18 cellular contexts compared by ENCODE assay signal in the genomic region with DNA sequence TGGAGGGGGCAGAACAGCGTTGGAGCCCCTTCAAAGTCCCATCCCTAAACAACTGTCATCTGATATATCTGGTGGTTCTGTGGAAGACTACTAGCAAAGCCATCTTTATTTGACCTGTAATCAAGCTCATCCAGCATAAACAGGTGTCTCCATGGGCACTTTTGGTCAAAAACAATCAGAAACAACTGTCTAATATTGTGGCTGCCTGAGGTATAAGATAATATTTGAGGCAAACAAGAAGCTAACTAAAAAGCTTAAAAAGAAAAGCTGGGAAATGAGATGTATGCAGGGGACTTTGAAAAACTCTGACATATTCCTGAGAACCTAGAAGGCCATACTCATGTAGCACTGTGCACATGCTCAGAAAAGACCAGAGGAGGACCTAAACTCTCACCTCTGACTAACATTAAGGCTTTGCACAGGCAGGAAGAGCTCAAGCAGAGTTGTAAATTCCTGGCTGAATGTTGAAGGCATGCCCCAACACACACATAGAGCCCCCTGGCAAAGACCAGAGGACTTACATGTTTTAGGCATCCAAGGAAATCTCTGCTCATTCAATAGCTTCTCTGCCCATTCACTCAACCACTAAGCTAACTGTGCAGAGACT. TPM values are rescaled to one million over a fixed set of nuclear protein-coding genes. Genes with fewer than 3 reads are reported as not detected.
DNase-seq lines count a peak whose midpoint lies in the region; ATAC-seq, FAIRE-seq and TF ChIP-seq lines count a peak whose summit lies in the region.
"Had no signal": no experiment of that assay in that cellular context is flagged by ENCODE, and none has a peak within 500 bp of the region (broad histone marks: within the 10 kb centered on the region; RNA-seq: fewer than 3 reads in every experiment).

No MANE protein-coding gene starts in this region.

- ATAC-seq in HG02870 (IDR thresholded peaks at IDR 0.05; ENCODE audit: unreplicated experiment), result no peak
- ATAC-seq: CD8-positive, alpha-beta T cell; PC-3 had no signal

- no peak overlapping the region for H3K4me2 ChIP-seq in BLaER1

- H3K9ac ChIP-seq in BLaER1 (no peak overlapping the region), iPS-18a (ENCODE audit: low read length) (no peak overlapping the region)

- peaks cover 12% of the 10 kb centered on the region for H3K4me1 ChIP-seq in BLaER1
- H3K4me1 ChIP-seq in iPS-18a (ENCODE audit: control insufficient read depth, low read depth, low read length), result peaks cover 51% of the 10 kb centered on the region

- H3K9me3 ChIP-seq in BLaER1, result peaks cover 60% of the 10 kb centered on the region
- no peaks in the 10 kb centered on the region for H3K9me3 ChIP-seq in iPS-18a (ENCODE audit: control insufficient read depth, low read depth, low read length)

- H4K20me1 ChIP-seq in BLaER1, result peaks cover 82% of the 10 kb centered on the region

- no peaks in the 10 kb centered on the region for H3K27me3 Mint-ChIP-seq in type B pancreatic cell

- H3K4me3 ChIP-seq in BLaER1, result 0 out of 2 replicates have a peak overlapping the region, but pooled peaks have one; percentile 12
- no peak overlapping the region for H3K4me3 ChIP-seq in bronchial epithelial cell (ENCODE audit: low read depth, low read length)
- no peak overlapping the region for H3K4me3 ChIP-seq in iPS-18a (ENCODE audit: low read length)
- H3K4me3 ChIP-seq in foreskin fibroblast (ENCODE audit: low read depth in 1 of 2, low read length in 2 of 2), result no peak overlapping the region
- H3K4me3 ChIP-seq: SJSA1 had no signal

- DNase-seq in HTR-8/SVneo (ENCODE audit: insufficient read length, low spot score) (no peak), bronchial epithelial cell (ENCODE audit: low read depth) (peak; percentile 87), type B pancreatic cell (ENCODE audit: extremely low spot score, unreplicated experiment) (no peak), pons (ENCODE audit: low spot score) (no peak), foreskin fibroblast (no peak)
- DNase-seq: CD8-positive, alpha-beta T cell; DND-41; GF-D8; KG1; NCI-H1048; NCI-H1436 treated with DMSO at 0.1 percent for 48 hours; NCI-H2081; NCI-H774; PC-3 had no signal

- H3K27ac ChIP-seq in BLaER1, result no peak overlapping the region
- peak overlapping the region; percentile 2 for H3K27ac ChIP-seq in iPS-18a (ENCODE audit: low read length)
- H3K27ac ChIP-seq: SJSA1 had no signal

- H3K27me3 ChIP-seq in BLaER1 (no peaks in the 10 kb centered on the region), bronchial epithelial cell (ENCODE audit: control insufficient read depth, insufficient read depth, low read length) (no peaks in the 10 kb centered on the region), iPS-18a (ENCODE audit: control insufficient read depth, insufficient read depth, low read length) (no peaks in the 10 kb centered on the region)
- H3K27me3 ChIP-seq: SJSA1 had no signal

- peaks cover 43% of the 10 kb centered on the region for H3K36me3 Mint-ChIP-seq in type B pancreatic cell

- H3K4me1 Mint-ChIP-seq in type B pancreatic cell (ENCODE audit: unreplicated experiment), result peaks cover 37% of the 10 kb centered on the region

- FAIRE-seq in HTR-8/SVneo (lab: Jason Lieb, UNC) (peak; percentile 63), bronchial epithelial cell (lab: Jason Lieb, UNC) (no peak)

- H3K36me3 ChIP-seq in BLaER1, result peaks cover 70% of the 10 kb centered on the region
- no peaks in the 10 kb centered on the region for H3K36me3 ChIP-seq in bronchial epithelial cell (ENCODE audit: control insufficient read depth, insufficient read depth, low read length)
- no peaks in the 10 kb centered on the region for H3K36me3 ChIP-seq in iPS-18a (ENCODE audit: control insufficient read depth, low read depth, low read length)

- H3K4me3 Mint-ChIP-seq in type B pancreatic cell, result no peak overlapping the region
- H3K4me3 Mint-ChIP-seq: CD8-positive, alpha-beta T cell had no signal

- H3K9me3 Mint-ChIP-seq in type B pancreatic cell, result peaks cover 10% of the 10 kb centered on the region

- no peak overlapping the region for H3K27ac Mint-ChIP-seq in type B pancreatic cell
- H3K27ac Mint-ChIP-seq: CD8-positive, alpha-beta T cell had no signal

- TF ChIP-seq CTCF in bronchial epithelial cell (IDR thresholded peaks at IDR 0.05; ENCODE audit: insufficient read depth, low read length, severe bottlenecking), result no peak
- no peak for TF ChIP-seq CTCF in type B pancreatic cell (conservative IDR thresholded peaks at IDR 0.05)
- TF ChIP-seq CTCF in foreskin fibroblast (IDR thresholded peaks at IDR 0.05; ENCODE audit: low read depth, low read length), result no peak

RNA-seq across cellular contexts. Expression of a gene that starts 27.2 kb away (rescaled TPM):
- total RNA-seq in bronchial epithelial cell (1.8 and 2.8 TPM in 2 replicates), type B pancreatic cell (ENCODE audit: low replicate concordance) (10.0 and 11.4 TPM in 2 replicates)

RNA-seq across cellular contexts. Expression of a gene that starts 28.0 kb away (rescaled TPM):
- total RNA-seq in bronchial epithelial cell (76.9 and 95.5 TPM in 2 replicates), type B pancreatic cell (ENCODE audit: low replicate concordance) (34.1 and 39.3 TPM in 2 replicates)
